Comparison of ENCODE assay signal across 14 cellular contexts in the genomic region with DNA sequence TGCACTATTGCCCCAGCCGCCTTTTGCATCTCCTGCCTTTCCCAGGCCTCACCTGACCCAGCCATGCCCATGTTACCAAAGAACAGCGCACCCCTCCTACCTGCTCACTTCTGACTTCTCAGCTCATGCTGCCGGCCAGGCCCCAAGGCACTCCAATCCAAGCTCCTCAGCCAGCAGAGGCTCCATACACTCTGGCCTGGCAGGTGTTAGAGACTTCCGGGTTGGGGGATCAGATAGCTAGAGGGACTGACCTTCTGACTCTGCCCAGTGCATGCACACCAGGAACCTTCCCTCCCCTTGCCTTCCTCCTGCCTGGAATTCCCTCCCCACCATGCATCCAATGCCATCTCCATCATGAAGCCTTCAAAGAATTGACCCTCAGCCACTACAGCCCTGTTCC. TPM values are rescaled to one million over a fixed set of nuclear protein-coding genes. Genes with fewer than 3 reads are reported as not detected.
DNase-seq lines count a peak whose midpoint lies in the region; ATAC-seq and TF ChIP-seq lines count a peak whose summit lies in the region.
"Had no signal": no experiment of that assay in that cellular context is flagged by ENCODE, and none has a peak within 500 bp of the region (broad histone marks: within the 10 kb centered on the region; RNA-seq: fewer than 3 reads in every experiment).

No MANE protein-coding gene starts in this region.

- H3K27ac Mint-ChIP-seq in brain (peak overlapping the region in 3 of 5 experiments; percentile 2 to 65 (median 8)), progenitor cell of endocrine pancreas (peak overlapping the region; percentile 38), mesothelial cell of epicardium (no peak overlapping the region)
- H3K27ac Mint-ChIP-seq: CD4-positive, alpha-beta T cell; GM23338 had no signal

- no peak overlapping the region for H3K4me3 Mint-ChIP-seq in brain
- no peak overlapping the region for H3K4me3 Mint-ChIP-seq in progenitor cell of endocrine pancreas (ENCODE audit: low read depth)
- H3K4me3 Mint-ChIP-seq in mesothelial cell of epicardium = no peak overlapping the region
- H3K4me3 Mint-ChIP-seq: CD4-positive, alpha-beta T cell; GM23338 had no signal

- TF ChIP-seq CTCF in brain (conservative IDR thresholded peaks at IDR 0.05) (no peak), progenitor cell of endocrine pancreas (IDR thresholded peaks at IDR 0.05; ENCODE audit: unreplicated experiment) (no peak), mesothelial cell of epicardium (IDR thresholded peaks at IDR 0.05; ENCODE audit: unreplicated experiment) (no peak)

- peaks cover 6% of the 10 kb centered on the region for H3K27me3 Mint-ChIP-seq in brain
- peaks cover 22% of the 10 kb centered on the region for H3K27me3 Mint-ChIP-seq in progenitor cell of endocrine pancreas
- H3K27me3 Mint-ChIP-seq in mesothelial cell of epicardium (ENCODE audit: low read depth) = no peaks in the 10 kb centered on the region
- H3K27me3 Mint-ChIP-seq: CD4-positive, alpha-beta T cell had no signal

- ATAC-seq in GM21367 (IDR thresholded peaks at IDR 0.05; ENCODE audit: unreplicated experiment) (no peak), HG03432 (IDR thresholded peaks at IDR 0.05; ENCODE audit: unreplicated experiment) (no peak)
- ATAC-seq: A549, GM23338, HepG2 had no signal

- H3K36me3 Mint-ChIP-seq in brain (peaks cover under 1% of the 10 kb centered on the region), progenitor cell of endocrine pancreas (ENCODE audit: insufficient read depth) (no peaks in the 10 kb centered on the region), mesothelial cell of epicardium (no peaks in the 10 kb centered on the region)

- H3K9me3 Mint-ChIP-seq in brain (peaks cover 0 to 6% (median under 1%) of the 10 kb centered on the region in 5 experiments), progenitor cell of endocrine pancreas (ENCODE audit: low read depth) (no peaks in the 10 kb centered on the region), mesothelial cell of epicardium (peaks cover under 1% of the 10 kb centered on the region)
- H3K9me3 Mint-ChIP-seq: CD4-positive, alpha-beta T cell; GM23338 had no signal

- H3K4me1 Mint-ChIP-seq in brain = peaks cover 48% of the 10 kb centered on the region
- H3K4me1 Mint-ChIP-seq in progenitor cell of endocrine pancreas (ENCODE audit: low read depth) = peaks cover 9% of the 10 kb centered on the region
- H3K4me1 Mint-ChIP-seq in mesothelial cell of epicardium = no peaks in the 10 kb centered on the region

- peak; percentile 14 for DNase-seq in DMS53 (lab: John Stamatoyannopoulos, UW)
- DNase-seq in DMS53 treated with DMSO at 0.1 percent for 48 hours (lab: John Stamatoyannopoulos, UW; ENCODE audit: unreplicated experiment) = no peak
- DNase-seq in progenitor cell of endocrine pancreas (ENCODE audit: low spot score, unreplicated experiment) = no peak
- DNase-seq in mesothelial cell of epicardium (ENCODE audit: low spot score in 2 of 2, unreplicated experiment in 2 of 2) = no peak
- DNase-seq: AML-193; CD4-positive, alpha-beta T cell; DMS153; HCEC 1CT had no signal

RNA-seq across cellular contexts. Expression of a gene that starts 56.2 kb away (rescaled TPM):
- polyA plus RNA-seq in brain (ENCODE audit: insufficient read depth, low read depth, low replicate concordance) = 90.5 TPM
- 81.6 and 85.2 TPM in 2 replicates for total RNA-seq in progenitor cell of endocrine pancreas
- total RNA-seq in mesothelial cell of epicardium = 166 to 173 TPM (median 170 TPM) in 3 replicates
